In genomic region chr4:92235741-92236140, GRCh38 we compare ENCODE assay signal across 22 cellular contexts.
DNase-seq lines count a peak whose midpoint lies in the region; ATAC-seq and TF ChIP-seq lines count a peak whose summit lies in the region.
"Had no signal": no experiment of that assay in that cellular context is flagged by ENCODE, and none has a peak within 500 bp of the region (broad histone marks: within the 10 kb centered on the region; RNA-seq: fewer than 3 reads in every experiment).

No MANE protein-coding gene starts in this region.

- H3K4me3 ChIP-seq in astrocyte of the spinal cord (ENCODE audit: low read depth, low read length) (no peak overlapping the region), left lung (no peak overlapping the region)
- H3K4me3 ChIP-seq: gastroesophageal sphincter, left ventricle myocardium inferior, MG63, mucosa of descending colon, neural progenitor cell, SJSA1, thoracic aorta had no signal

- no peaks in the 10 kb centered on the region for H3K4me1 ChIP-seq in left lung
- H3K4me1 ChIP-seq: gastroesophageal sphincter, left ventricle myocardium inferior, neural progenitor cell had no signal

- peaks cover 0 to 10% of the 10 kb centered on the region in 2 donors for H3K9me3 ChIP-seq in left lung
- H3K9me3 ChIP-seq: MG63, thoracic aorta had no signal

- no peak for ATAC-seq in left cardiac atrium
- ATAC-seq in HG03520 (IDR thresholded peaks at IDR 0.05; ENCODE audit: unreplicated experiment) = no peak
- ATAC-seq in left lung = no peak
- ATAC-seq: gastroesophageal sphincter; mucosa of descending colon; right cardiac atrium; stimulated activated memory B cell treated with anti-CD40 and anti-IgM and Interleukin-4, amounts not matched to agents 10 μg/mL and 1 μg/mL and 100 μg/mL, for 72 hours had no signal

- H3K36me3 ChIP-seq in left lung = no peaks in the 10 kb centered on the region
- H3K36me3 ChIP-seq: gastroesophageal sphincter, left ventricle myocardium inferior, MG63, neural progenitor cell, SJSA1, thoracic aorta had no signal

- H3K27me3 ChIP-seq in left lung = no peaks in the 10 kb centered on the region
- H3K27me3 ChIP-seq: gastroesophageal sphincter, MG63, neural progenitor cell, SJSA1 had no signal

- intact Hi-C loops in left cardiac atrium (cut with DNase I) (no loop called here), left lung (cut with DNase I) (no loop called here)

- H3K27ac ChIP-seq in left lung = no peak overlapping the region
- H3K27ac ChIP-seq: gastroesophageal sphincter, left ventricle myocardium inferior, neural progenitor cell, thoracic aorta had no signal

- TF ChIP-seq CTCF in astrocyte of the spinal cord (IDR thresholded peaks at IDR 0.05; ENCODE audit: low read depth, low read length) (no peak), left lung (IDR thresholded peaks at IDR 0.05) (no peak)

- in situ Hi-C loops in astrocyte of the spinal cord (cut with HindIII; ENCODE audit: low sequenced_read_pairs) = no loop called here

- DNase-seq in DMS 273 treated with DMSO at 0.1 percent for 48 hours (lab: John Stamatoyannopoulos, UW) = peak; percentile 2
- peak; percentile 43 for DNase-seq in NCI-H446 treated with DMSO at 0.1 percent for 48 hours (lab: John Stamatoyannopoulos, UW)
- peak; percentile 19 for DNase-seq in astrocyte of the spinal cord (ENCODE audit: low read depth, low spot score)
- DNase-seq in kidney tubule cell (ENCODE audit: low spot score) = peak; percentile 19
- DNase-seq in NCI-H1436 treated with DMSO at 0.1 percent for 48 hours (lab: John Stamatoyannopoulos, UW) = no peak
- no peak for DNase-seq in left cardiac atrium
- DNase-seq in left lung = no peak
- DNase-seq: activated CD4-positive, CD25-positive, alpha-beta regulatory T cell; activated CD8-positive, alpha-beta memory T cell treated with anti-CD3 and anti-CD28 coated beads for 24 hours; activated T-cell treated with anti-CD3 and anti-CD28 coated beads, Interleukin-2, amount 50 U/mL, for 48 hours; dermis blood vessel endothelial cell; H7; left ventricle myocardium inferior; MG63; mucosa of descending colon; right cardiac atrium had no signal

Comparison
In these comparisons a context has a peak if more than half of its experiments do, and no peak if none do; other contexts are left out.
1. DNase-seq: peak in DMS 273 treated with DMSO at 0.1 percent for 48 hours (single experiment), NCI-H446 treated with DMSO at 0.1 percent for 48 hours (single experiment), astrocyte of the spinal cord (single experiment) and kidney tubule cell (single experiment); none in NCI-H1436 treated with DMSO at 0.1 percent for 48 hours (single experiment), left cardiac atrium (single experiment) and left lung (0 of 2).